1 cellular context compared by ENCODE assay signal in the genomic region with DNA sequence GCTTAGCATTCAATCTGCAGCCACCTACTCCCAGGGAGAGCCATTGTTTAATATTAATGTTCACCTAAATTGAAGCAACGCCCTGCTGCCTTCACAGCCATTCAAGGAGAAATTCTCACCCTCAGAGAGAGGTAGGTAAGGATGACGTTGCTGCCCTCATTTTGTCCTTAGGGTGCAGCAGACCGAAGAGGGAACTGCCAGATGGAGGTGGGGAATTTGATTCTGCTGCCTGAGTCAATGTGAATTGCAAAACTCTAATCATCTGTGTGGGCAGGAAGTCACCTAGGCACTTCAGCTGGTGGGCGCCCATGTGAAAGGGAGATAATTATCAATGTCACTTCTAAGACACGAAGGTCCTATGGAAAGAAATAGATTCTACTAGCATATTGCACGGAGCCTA.
TF ChIP-seq lines count a peak whose summit lies in the region.

No MANE protein-coding gene starts in this region.

TF ChIP-seq in GM23338, 12 proteins besides CTCF, POLR2A, EP300 and RAD21 (continued from another document):
- TF ChIP-seq EZH2 (IDR thresholded peaks at IDR 0.05; ENCODE audit: low read depth, unreplicated experiment) (no peak), STAT1 (IDR thresholded peaks at IDR 0.05; ENCODE audit: unreplicated experiment) (no peak)
